1 cellular context compared by ENCODE assay signal in genomic region chr14:64212666-64213065, GRCh38.
TF ChIP-seq lines count a peak whose summit lies in the region.

No MANE protein-coding gene starts in this region.

TF ChIP-seq in IMR-90, 13 proteins besides CTCF, POLR2A, EP300 and RAD21:
- no peak for TF ChIP-seq MAZ (IDR thresholded peaks at IDR 0.05; ENCODE audit: borderline replicate concordance, low read depth, low read length)
- TF ChIP-seq CEBPB (IDR thresholded peaks at IDR 0.05; ENCODE audit: low read depth, low read length), result no peak
- no peak for TF ChIP-seq MAFK (IDR thresholded peaks at IDR 0.05; ENCODE audit: low read depth, low read length)
- TF ChIP-seq NFE2L2 (IDR thresholded peaks at IDR 0.05; ENCODE audit: low read depth, low read length), result no peak
- no peak for TF ChIP-seq RCOR1 (IDR thresholded peaks at IDR 0.05; ENCODE audit: insufficient replicate concordance, low read length)
- TF ChIP-seq USF2 (IDR thresholded peaks at IDR 0.05; ENCODE audit: low read depth, low read length), result no peak
- no peak for TF ChIP-seq ELK1 (IDR thresholded peaks at IDR 0.05; ENCODE audit: borderline replicate concordance, low read depth, low read length)
- TF ChIP-seq MXI1 (IDR thresholded peaks at IDR 0.05; ENCODE audit: borderline replicate concordance, low read depth, low read length), result no peak
- TF ChIP-seq RFX5 (IDR thresholded peaks at IDR 0.05; ENCODE audit: low read depth, low read length), result no peak
- TF ChIP-seq BHLHE40 (IDR thresholded peaks at IDR 0.05; ENCODE audit: low read depth, low read length), result no peak
- TF ChIP-seq CHD1 (IDR thresholded peaks at IDR 0.05; ENCODE audit: low read depth, low read length), result no peak
- no peak for TF ChIP-seq SMC3 (IDR thresholded peaks at IDR 0.05; ENCODE audit: low read depth, low read length)
TF ChIP-seq in IMR-90: peak in this region for 0.
